ENCODE assay signal across 1 cellular context in the genomic region with DNA sequence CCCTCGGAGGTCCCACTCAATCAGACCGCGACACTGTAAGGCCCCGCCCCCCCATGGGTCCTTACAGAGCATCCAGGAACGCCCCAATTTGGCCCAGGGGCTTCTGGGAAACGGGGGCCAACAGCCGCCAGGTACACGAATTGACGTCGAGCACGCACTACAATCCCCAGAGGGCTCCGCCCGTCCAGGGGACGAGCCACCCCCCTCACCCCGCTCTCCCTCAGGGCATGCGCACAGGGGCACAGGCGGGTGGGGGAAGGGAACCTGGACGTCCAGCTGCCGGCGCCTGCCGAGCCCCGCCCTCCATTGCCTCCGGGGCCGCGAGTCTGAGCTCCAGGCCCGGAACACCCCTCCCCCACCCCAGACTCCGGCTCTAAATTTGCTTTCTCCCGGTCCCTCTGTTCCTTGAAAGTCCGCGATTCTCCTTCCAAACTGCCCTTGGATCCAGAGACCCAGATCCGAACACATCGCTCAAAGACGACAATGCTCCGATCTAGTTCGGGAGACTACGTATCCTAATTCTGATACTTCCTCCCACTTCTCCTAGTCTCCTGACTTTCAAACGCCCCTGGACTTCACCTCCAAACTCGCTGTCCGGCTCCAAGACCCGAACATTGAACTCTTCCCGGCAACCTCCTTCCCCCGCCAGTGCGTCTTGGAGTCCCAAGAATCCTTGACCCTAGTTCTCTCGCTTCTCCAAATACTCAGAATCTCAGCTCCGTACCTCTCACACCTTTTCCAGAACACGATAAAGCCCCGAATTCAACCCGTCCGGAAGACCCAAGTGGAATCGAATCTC.
TF ChIP-seq lines count a peak whose summit lies in the region.

No MANE protein-coding gene starts in this region.

TF ChIP-seq in K562, 482 proteins besides CTCF, POLR2A, EP300 and RAD21 (continued from another document and continues in another):
- TF ChIP-seq SNRNP70 (optimal IDR thresholded peaks at IDR 0.05; ENCODE audit: low read depth, low read length) (no peak), ZSCAN29 (IDR thresholded peaks at IDR 0.05) (0 out of 2 replicates have a peak, but pooled peaks have one; percentile 8), RNF2 (IDR thresholded peaks at IDR 0.05) (peak; percentile 94), ZBTB7A (IDR thresholded peaks at IDR 0.05; ENCODE audit: borderline replicate concordance, control insufficient read depth, low read depth, low read length) (peak; percentile 72), PRMT5 (CRISPR knock-in tag; IDR thresholded peaks at IDR 0.05) (no peak), SETDB1 (IDR thresholded peaks at IDR 0.05; ENCODE audit: low read length) (no peak), MCM5 (IDR thresholded peaks at IDR 0.05; ENCODE audit: low read depth) (no peak), TRIM24 (IDR thresholded peaks at IDR 0.05) (peak in 1 of 2 experiments; percentile 40; a peak in 2 of 4 replicates), ILF3 (IDR thresholded peaks at IDR 0.05; ENCODE audit: borderline replicate concordance) (no peak), SMAD1 (IDR thresholded peaks at IDR 0.05; ENCODE audit: low read depth, low read length, partially characterized antibody) (peak; percentile 55), KDM4B (IDR thresholded peaks at IDR 0.05; ENCODE audit: borderline replicate concordance in 2 of 2, low read depth in 1 of 2) (peak in 1 of 2 experiments; percentile 95; a peak in 1 of 4 replicates), ZNF707 (CRISPR knock-in tag; conservative IDR thresholded peaks at IDR 0.05) (no peak), ARID2 (IDR thresholded peaks at IDR 0.05) (peak; percentile 51; the same call in 1 of the 2 replicates), DNMT1 (IDR thresholded peaks at IDR 0.05) (0 out of 2 replicates have a peak, but pooled peaks have one; percentile 63), ZFPM2 (CRISPR knock-in tag; IDR thresholded peaks at IDR 0.05) (no peak), ZNF274 (IDR thresholded peaks at IDR 0.05; ENCODE audit: borderline replicate concordance, low read depth, low read length) (no peak), SLC30A9 (CRISPR knock-in tag; IDR thresholded peaks at IDR 0.05) (no peak), JUN (IDR thresholded peaks at IDR 0.05; ENCODE audit: borderline replicate concordance, low read depth, low read length) (no peak), JUN (CRISPR knock-in tag; IDR thresholded peaks at IDR 0.05; ENCODE audit: borderline replicate concordance) (no peak), WHSC1 (IDR thresholded peaks at IDR 0.05; ENCODE audit: low read length) (no peak), ADNP (tag; IDR thresholded peaks at IDR 0.05) (no peak), SOX6 (IDR thresholded peaks at IDR 0.05) (peak; percentile 60; the same call in 1 of the 2 replicates), KLF16 (IDR thresholded peaks at IDR 0.05) (no peak), SIN3A (IDR thresholded peaks at IDR 0.05; ENCODE audit: borderline replicate concordance in 2 of 2, control insufficient read depth in 1 of 2, low read depth in 2 of 2, low read length in 2 of 2) (peak; percentile 82 to 90; a peak in 3 of 4 replicates), KAT8 (IDR thresholded peaks at IDR 0.05; ENCODE audit: low read depth) (no peak), ZNF174 (CRISPR knock-in tag; IDR thresholded peaks at IDR 0.05) (no peak), SMAD3 (CRISPR knock-in tag; conservative IDR thresholded peaks at IDR 0.05) (peak; percentile 22; the same call in 1 of the 2 replicates)
- TF ChIP-seq, protein P1, sequence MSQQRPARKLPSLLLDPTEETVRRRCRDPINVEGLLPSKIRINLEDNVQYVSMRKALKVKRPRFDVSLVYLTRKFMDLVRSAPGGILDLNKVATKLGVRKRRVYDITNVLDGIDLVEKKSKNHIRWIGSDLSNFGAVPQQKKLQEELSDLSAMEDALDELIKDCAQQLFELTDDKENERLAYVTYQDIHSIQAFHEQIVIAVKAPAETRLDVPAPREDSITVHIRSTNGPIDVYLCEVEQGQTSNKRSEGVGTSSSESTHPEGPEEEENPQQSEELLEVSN (IDR thresholded peaks at IDR 0.05; ENCODE audit: borderline replicate concordance in 1 of 2, extremely low read depth in 1 of 2, insufficient read depth in 1 of 2, insufficient read length in 1 of 2, low read depth in 1 of 2, low read length in 1 of 2, poor library complexity in 1 of 2, severe bottlenecking in 1 of 2) = no peak
- TF ChIP-seq, protein P2, sequence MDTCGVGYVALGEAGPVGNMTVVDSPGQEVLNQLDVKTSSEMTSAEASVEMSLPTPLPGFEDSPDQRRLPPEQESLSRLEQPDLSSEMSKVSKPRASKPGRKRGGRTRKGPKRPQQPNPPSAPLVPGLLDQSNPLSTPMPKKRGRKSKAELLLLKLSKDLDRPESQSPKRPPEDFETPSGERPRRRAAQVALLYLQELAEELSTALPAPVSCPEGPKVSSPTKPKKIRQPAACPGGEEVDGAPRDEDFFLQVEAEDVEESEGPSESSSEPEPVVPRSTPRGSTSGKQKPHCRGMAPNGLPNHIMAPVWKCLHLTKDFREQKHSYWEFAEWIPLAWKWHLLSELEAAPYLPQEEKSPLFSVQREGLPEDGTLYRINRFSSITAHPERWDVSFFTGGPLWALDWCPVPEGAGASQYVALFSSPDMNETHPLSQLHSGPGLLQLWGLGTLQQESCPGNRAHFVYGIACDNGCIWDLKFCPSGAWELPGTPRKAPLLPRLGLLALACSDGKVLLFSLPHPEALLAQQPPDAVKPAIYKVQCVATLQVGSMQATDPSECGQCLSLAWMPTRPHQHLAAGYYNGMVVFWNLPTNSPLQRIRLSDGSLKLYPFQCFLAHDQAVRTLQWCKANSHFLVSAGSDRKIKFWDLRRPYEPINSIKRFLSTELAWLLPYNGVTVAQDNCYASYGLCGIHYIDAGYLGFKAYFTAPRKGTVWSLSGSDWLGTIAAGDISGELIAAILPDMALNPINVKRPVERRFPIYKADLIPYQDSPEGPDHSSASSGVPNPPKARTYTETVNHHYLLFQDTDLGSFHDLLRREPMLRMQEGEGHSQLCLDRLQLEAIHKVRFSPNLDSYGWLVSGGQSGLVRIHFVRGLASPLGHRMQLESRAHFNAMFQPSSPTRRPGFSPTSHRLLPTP (IDR thresholded peaks at IDR 0.05; ENCODE audit: borderline replicate concordance, extremely low read depth, insufficient read length) = no peak
- TF ChIP-seq, protein P3, sequence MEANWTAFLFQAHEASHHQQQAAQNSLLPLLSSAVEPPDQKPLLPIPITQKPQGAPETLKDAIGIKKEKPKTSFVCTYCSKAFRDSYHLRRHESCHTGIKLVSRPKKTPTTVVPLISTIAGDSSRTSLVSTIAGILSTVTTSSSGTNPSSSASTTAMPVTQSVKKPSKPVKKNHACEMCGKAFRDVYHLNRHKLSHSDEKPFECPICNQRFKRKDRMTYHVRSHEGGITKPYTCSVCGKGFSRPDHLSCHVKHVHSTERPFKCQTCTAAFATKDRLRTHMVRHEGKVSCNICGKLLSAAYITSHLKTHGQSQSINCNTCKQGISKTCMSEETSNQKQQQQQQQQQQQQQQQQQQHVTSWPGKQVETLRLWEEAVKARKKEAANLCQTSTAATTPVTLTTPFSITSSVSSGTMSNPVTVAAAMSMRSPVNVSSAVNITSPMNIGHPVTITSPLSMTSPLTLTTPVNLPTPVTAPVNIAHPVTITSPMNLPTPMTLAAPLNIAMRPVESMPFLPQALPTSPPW (CRISPR knock-in tag; IDR thresholded peaks at IDR 0.05) = peak; percentile 99
- TF ChIP-seq, protein P4, sequence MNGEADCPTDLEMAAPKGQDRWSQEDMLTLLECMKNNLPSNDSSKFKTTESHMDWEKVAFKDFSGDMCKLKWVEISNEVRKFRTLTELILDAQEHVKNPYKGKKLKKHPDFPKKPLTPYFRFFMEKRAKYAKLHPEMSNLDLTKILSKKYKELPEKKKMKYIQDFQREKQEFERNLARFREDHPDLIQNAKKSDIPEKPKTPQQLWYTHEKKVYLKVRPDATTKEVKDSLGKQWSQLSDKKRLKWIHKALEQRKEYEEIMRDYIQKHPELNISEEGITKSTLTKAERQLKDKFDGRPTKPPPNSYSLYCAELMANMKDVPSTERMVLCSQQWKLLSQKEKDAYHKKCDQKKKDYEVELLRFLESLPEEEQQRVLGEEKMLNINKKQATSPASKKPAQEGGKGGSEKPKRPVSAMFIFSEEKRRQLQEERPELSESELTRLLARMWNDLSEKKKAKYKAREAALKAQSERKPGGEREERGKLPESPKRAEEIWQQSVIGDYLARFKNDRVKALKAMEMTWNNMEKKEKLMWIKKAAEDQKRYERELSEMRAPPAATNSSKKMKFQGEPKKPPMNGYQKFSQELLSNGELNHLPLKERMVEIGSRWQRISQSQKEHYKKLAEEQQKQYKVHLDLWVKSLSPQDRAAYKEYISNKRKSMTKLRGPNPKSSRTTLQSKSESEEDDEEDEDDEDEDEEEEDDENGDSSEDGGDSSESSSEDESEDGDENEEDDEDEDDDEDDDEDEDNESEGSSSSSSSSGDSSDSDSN (IDR thresholded peaks at IDR 0.05; ENCODE audit: borderline replicate concordance in 1 of 2, low read depth in 2 of 2, low read length in 2 of 2) = 0 out of 4 replicates have a peak, but pooled peaks of 1 of the 2 experiments have one; percentile 8
- TF ChIP-seq, protein P5, sequence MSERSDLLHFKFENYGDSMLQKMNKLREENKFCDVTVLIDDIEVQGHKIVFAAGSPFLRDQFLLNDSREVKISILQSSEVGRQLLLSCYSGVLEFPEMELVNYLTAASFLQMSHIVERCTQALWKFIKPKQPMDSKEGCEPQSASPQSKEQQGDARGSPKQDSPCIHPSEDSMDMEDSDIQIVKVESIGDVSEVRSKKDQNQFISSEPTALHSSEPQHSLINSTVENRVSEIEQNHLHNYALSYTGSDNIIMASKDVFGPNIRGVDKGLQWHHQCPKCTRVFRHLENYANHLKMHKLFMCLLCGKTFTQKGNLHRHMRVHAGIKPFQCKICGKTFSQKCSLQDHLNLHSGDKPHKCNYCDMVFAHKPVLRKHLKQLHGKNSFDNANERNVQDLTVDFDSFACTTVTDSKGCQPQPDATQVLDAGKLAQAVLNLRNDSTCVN (CRISPR knock-in tag; IDR thresholded peaks at IDR 0.05) = no peak; the same call in 1 of the 2 replicates
- TF ChIP-seq, protein P6, sequence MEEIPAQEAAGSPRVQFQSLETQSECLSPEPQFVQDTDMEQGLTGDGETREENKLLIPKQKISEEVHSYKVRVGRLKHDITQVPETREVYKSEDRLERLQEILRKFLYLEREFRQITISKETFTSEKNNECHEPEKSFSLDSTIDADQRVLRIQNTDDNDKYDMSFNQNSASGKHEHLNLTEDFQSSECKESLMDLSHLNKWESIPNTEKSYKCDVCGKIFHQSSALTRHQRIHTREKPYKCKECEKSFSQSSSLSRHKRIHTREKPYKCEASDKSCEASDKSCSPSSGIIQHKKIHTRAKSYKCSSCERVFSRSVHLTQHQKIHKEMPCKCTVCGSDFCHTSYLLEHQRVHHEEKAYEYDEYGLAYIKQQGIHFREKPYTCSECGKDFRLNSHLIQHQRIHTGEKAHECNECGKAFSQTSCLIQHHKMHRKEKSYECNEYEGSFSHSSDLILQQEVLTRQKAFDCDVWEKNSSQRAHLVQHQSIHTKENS (CRISPR knock-in tag; IDR thresholded peaks at IDR 0.05) = no peak
